In the genomic region with DNA sequence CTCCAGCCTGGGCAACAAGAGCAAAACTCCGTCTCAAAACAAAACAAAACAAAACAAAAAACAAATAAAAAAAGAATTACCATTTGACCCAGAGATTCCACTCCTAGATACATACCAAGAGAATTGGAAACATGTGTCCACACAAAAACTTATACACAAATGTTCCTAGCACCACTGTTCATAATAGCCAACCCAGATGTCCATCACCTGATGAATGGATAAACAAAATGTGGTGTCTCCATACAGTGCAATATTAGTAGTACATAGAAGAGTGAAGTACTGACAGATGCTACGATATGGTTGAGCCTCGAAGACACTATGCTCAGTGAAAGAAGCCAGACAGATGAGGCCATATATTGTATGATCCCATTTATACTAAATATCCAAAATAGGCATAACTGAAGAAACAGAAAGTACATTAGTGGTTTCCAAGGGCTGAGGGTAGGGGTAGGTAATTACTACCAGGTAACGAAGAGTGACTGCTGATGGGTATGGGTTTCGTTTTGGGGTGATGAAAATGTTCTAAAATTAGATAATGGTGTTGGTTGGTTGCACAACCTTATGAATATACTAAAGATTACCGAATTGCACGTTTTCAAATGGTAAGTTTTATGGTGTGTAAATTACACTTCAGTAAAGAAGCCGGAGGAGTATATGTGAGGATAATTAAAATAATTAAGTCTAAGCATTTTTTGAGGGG, we compare ENCODE assay signal across 16 cellular contexts. TPM values are rescaled to one million over a fixed set of nuclear protein-coding genes. Genes with fewer than 3 reads are reported as not detected.
DNase-seq lines count a peak whose midpoint lies in the region; ATAC-seq and TF ChIP-seq lines count a peak whose summit lies in the region.
"Had no signal": no experiment of that assay in that cellular context is flagged by ENCODE, and none has a peak within 500 bp of the region (broad histone marks: within the 10 kb centered on the region; RNA-seq: fewer than 3 reads in every experiment).

No MANE protein-coding gene starts in this region.

- no peak overlapping the region for H3K23ac ChIP-seq in neuronal stem cell (ENCODE audit: low read depth, low read length, poor library complexity)

- BruUV-seq in mammary epithelial cell (replicated peaks; lab: Mats Ljungman, UMichigan): no TSS peak

- H3K9ac ChIP-seq in MM.1S (ENCODE audit: low read length) (no peak overlapping the region; the same call in 1 of the 2 replicates), neuronal stem cell (ENCODE audit: low read depth, low read length, poor library complexity) (no peak overlapping the region), mammary epithelial cell (ENCODE audit: insufficient read depth, low read length) (no peak overlapping the region)
- H3K9ac ChIP-seq: GM23248 had no signal

- no peak overlapping the region for H2BK12ac ChIP-seq in neuronal stem cell (ENCODE audit: low read length)

- no peaks in the 10 kb centered on the region for H4K20me1 ChIP-seq in MM.1S (ENCODE audit: insufficient read depth, low read length)
- no peaks in the 10 kb centered on the region for H4K20me1 ChIP-seq in osteoblast (ENCODE audit: insufficient read depth, low read length)
- no peaks in the 10 kb centered on the region for H4K20me1 ChIP-seq in mammary epithelial cell (ENCODE audit: insufficient read depth, low read length)

- no peak overlapping the region for H4K8ac ChIP-seq in neuronal stem cell (ENCODE audit: low read depth, low read length)

- H3K27me3 Mint-ChIP-seq in activated naive CD8-positive, alpha-beta T cell treated with anti-CD3 and anti-CD28 coated beads for 36 hours: no peaks in the 10 kb centered on the region

- H2AK5ac ChIP-seq in neuronal stem cell (ENCODE audit: low read depth, low read length): no peak overlapping the region

- 0 out of 2 replicates have a peak overlapping the region, but pooled peaks have one; percentile 2 for H2AFZ ChIP-seq in MM.1S (ENCODE audit: low read length)
- H2AFZ ChIP-seq in osteoblast (ENCODE audit: low read length): no peak overlapping the region
- no peak overlapping the region for H2AFZ ChIP-seq in neuronal stem cell (ENCODE audit: low read length)
- H2AFZ ChIP-seq in mammary epithelial cell (ENCODE audit: low read depth, low read length): no peak overlapping the region
- H2AFZ ChIP-seq: GM23248 had no signal

- H3K36me3 ChIP-seq in MM.1S (replicated peaks; ENCODE audit: insufficient read depth, low read length) (no peaks in the 10 kb centered on the region), osteoblast (ENCODE audit: insufficient read depth, low read length) (no peaks in the 10 kb centered on the region), neuronal stem cell (replicated peaks in 1 of 2; ENCODE audit: control insufficient read depth in 2 of 2, insufficient read depth in 2 of 2, low read length in 2 of 2) (no peaks in the 10 kb centered on the region), mammary epithelial cell (ENCODE audit: insufficient read depth, low read length) (no peaks in the 10 kb centered on the region)
- H3K36me3 ChIP-seq: gastrocnemius medialis, stomach, vagina had no signal

- no peaks in the 10 kb centered on the region for H3K9me3 Mint-ChIP-seq in activated naive CD8-positive, alpha-beta T cell treated with anti-CD3 and anti-CD28 coated beads for 36 hours

- peaks cover 24% of the 10 kb centered on the region for H3K4me1 Mint-ChIP-seq in activated naive CD8-positive, alpha-beta T cell treated with anti-CD3 and anti-CD28 coated beads for 36 hours

- H3K9me3 ChIP-seq in MM.1S (replicated peaks; ENCODE audit: insufficient read depth, low read length) (no peaks in the 10 kb centered on the region), osteoblast (ENCODE audit: low read depth, low read length) (no peaks in the 10 kb centered on the region), neuronal stem cell (replicated peaks in 1 of 2; ENCODE audit: control insufficient read depth in 2 of 2, insufficient read depth in 1 of 2, low read depth in 1 of 2, low read length in 2 of 2) (no peaks in the 10 kb centered on the region), mammary epithelial cell (replicated peaks; ENCODE audit: insufficient read depth, low read length) (no peaks in the 10 kb centered on the region)
- H3K9me3 ChIP-seq: gastrocnemius medialis, stomach, vagina had no signal

- no peak overlapping the region for H3K14ac ChIP-seq in neuronal stem cell (ENCODE audit: low read length)

- H3K27ac Mint-ChIP-seq in activated naive CD8-positive, alpha-beta T cell treated with anti-CD3 and anti-CD28 coated beads for 36 hours: peak overlapping the region; percentile 67

- H3K4me3 ChIP-seq in MM.1S (ENCODE audit: low read length): peak overlapping the region; percentile 34
- H3K4me3 ChIP-seq in osteoblast (ENCODE audit: insufficient read depth, low read length): no peak overlapping the region
- no peak overlapping the region for H3K4me3 ChIP-seq in neuronal stem cell (ENCODE audit: low read length in 2 of 2)
- no peak overlapping the region for H3K4me3 ChIP-seq in mammary epithelial cell (replicated peaks in 1 of 3; ENCODE audit: insufficient read depth in 1 of 3, low read depth in 2 of 3, low read length in 3 of 3)
- H3K4me3 ChIP-seq: gastrocnemius medialis, GM23248, stomach, vagina had no signal

- no peaks in the 10 kb centered on the region for H3K79me2 ChIP-seq in MM.1S (ENCODE audit: low read length)
- H3K79me2 ChIP-seq in osteoblast (ENCODE audit: insufficient read depth, low read length): no peaks in the 10 kb centered on the region
- no peaks in the 10 kb centered on the region for H3K79me2 ChIP-seq in mammary epithelial cell (ENCODE audit: insufficient read depth, low read length)

- H3K4ac ChIP-seq in neuronal stem cell (ENCODE audit: low read length): no peak overlapping the region

- H3K27ac ChIP-seq in MM.1S (ENCODE audit: low read length): peak overlapping the region; percentile 4; the same call in 1 of the 2 replicates
- H3K27ac ChIP-seq in osteoblast (ENCODE audit: low read depth, low read length): no peak overlapping the region
- no peak overlapping the region for H3K27ac ChIP-seq in neuronal stem cell (replicated peaks; ENCODE audit: low read length)
- H3K27ac ChIP-seq in mammary epithelial cell (ENCODE audit: insufficient read depth, low read depth, low read length): no peak overlapping the region
- H3K27ac ChIP-seq: gastrocnemius medialis, GM23248, stomach, vagina had no signal

- intact Hi-C loops in mammary epithelial cell (cut with micrococcal nuclease): no loop called here

- peak; percentile 6 for DNase-seq in activated CD8-positive, alpha-beta memory T cell treated with anti-CD3 and anti-CD28 coated beads, Interleukin-2, amount 50 U/mL, for 48 hours
- no peak for DNase-seq in activated CD8-positive, alpha-beta memory T cell treated with anti-CD3 and anti-CD28 coated beads for 24 hours
- DNase-seq in MM.1S (peak; percentile 67), osteoblast (ENCODE audit: insufficient read length, low spot score, missing footprints) (peak; percentile 8), neuronal stem cell (ENCODE audit: low spot score) (no peak), mammary epithelial cell (no peak)
- no peak for DNase-seq in activated naive CD8-positive, alpha-beta T cell treated with anti-CD3 and anti-CD28 coated beads for 36 hours
- DNase-seq: Calu3, gastrocnemius medialis, GDM1, NCI-H1436 had no signal

- no peaks in the 10 kb centered on the region for H3K79me1 ChIP-seq in neuronal stem cell (ENCODE audit: low read depth, low read length)

- ATAC-seq in GM21723 (IDR thresholded peaks at IDR 0.05; ENCODE audit: unreplicated experiment): no peak
- ATAC-seq: gastrocnemius medialis, HepG2 had no signal

- CTCF ChIA-PET in mammary epithelial cell (lab: Charles Lee; ENCODE audit: low non-redundant PET): no interaction called here

- in situ Hi-C loops in mammary epithelial cell (cut with MboI; ENCODE audit: low sequenced_read_pairs in 2 of 2): no loop called here

- H3K9me2 ChIP-seq in MM.1S (replicated peaks; ENCODE audit: insufficient read depth, low read length): no peaks in the 10 kb centered on the region

- TF ChIP-seq CTCF in MM.1S (IDR thresholded peaks at IDR 0.05; ENCODE audit: low read length) (no peak), osteoblast (IDR thresholded peaks at IDR 0.05; ENCODE audit: extremely low read depth, low read depth, low read length) (no peak), mammary epithelial cell (conservative IDR thresholded peaks at IDR 0.05 in 1 of 2, IDR thresholded peaks at IDR 0.05 in 1 of 2; ENCODE audit: extremely low read depth in 1 of 2, insufficient read depth in 1 of 2, low read depth in 1 of 2, low read length in 2 of 2) (no peak)

- H3K27me3 ChIP-seq in MM.1S (replicated peaks; ENCODE audit: insufficient read depth, low read length) (no peaks in the 10 kb centered on the region), osteoblast (ENCODE audit: insufficient read depth, low read length) (peaks cover 14% of the 10 kb centered on the region), neuronal stem cell (ENCODE audit: control insufficient read depth in 3 of 3, insufficient read depth in 3 of 3, low read depth in 1 of 3, low read length in 3 of 3) (peaks cover 0 to 26% (median 13%) of the 10 kb centered on the region in 3 experiments), mammary epithelial cell (ENCODE audit: insufficient read depth, low read length) (peaks cover 2% of the 10 kb centered on the region)
- H3K27me3 ChIP-seq: vagina had no signal

- peaks cover 11% of the 10 kb centered on the region for H3F3A ChIP-seq in MM.1S (ENCODE audit: insufficient read depth, low read length)

- 100% methylated on average over 1 of the region's 8 CpGs; no CpG with 5 or more reads in 1 of the 2 donors for WGBS in neuronal stem cell (ENCODE audit: extremely low coverage in 2 of 2, insufficient read length in 2 of 2, insufficient replicate concordance in 1 of 2), 2 donors
- 73% methylated on average over 8 of the region's 8 CpGs for WGBS in mammary epithelial cell (ENCODE audit: low coverage, missing lambda C conversion rate)

- dilution Hi-C loops in mammary epithelial cell (cut with HindIII; ENCODE audit: low sequenced_read_pairs): no loop called here

- H4K91ac ChIP-seq in neuronal stem cell (ENCODE audit: low read depth, low read length, poor library complexity): no peak overlapping the region

- peak overlapping the region; percentile 76 for H3K4me2 ChIP-seq in MM.1S (ENCODE audit: low read depth, low read length)
- no peak overlapping the region for H3K4me2 ChIP-seq in osteoblast (ENCODE audit: insufficient read depth, low read length)
- no peak overlapping the region for H3K4me2 ChIP-seq in neuronal stem cell (ENCODE audit: insufficient read depth, low read length, poor library complexity, severe bottlenecking)
- H3K4me2 ChIP-seq in mammary epithelial cell (ENCODE audit: insufficient read depth, low read depth, low read length): no peak overlapping the region

- no peak overlapping the region for H3K4me3 Mint-ChIP-seq in activated naive CD8-positive, alpha-beta T cell treated with anti-CD3 and anti-CD28 coated beads for 36 hours

- H3K36me3 Mint-ChIP-seq in activated naive CD8-positive, alpha-beta T cell treated with anti-CD3 and anti-CD28 coated beads for 36 hours: peaks cover 15% of the 10 kb centered on the region

- H2BK15ac ChIP-seq in neuronal stem cell (ENCODE audit: low read length): no peak overlapping the region

- H3K4me1 ChIP-seq in MM.1S (ENCODE audit: low read length) (peaks cover 20% of the 10 kb centered on the region), osteoblast (ENCODE audit: insufficient read depth, low read length) (no peaks in the 10 kb centered on the region), neuronal stem cell (ENCODE audit: control insufficient read depth in 2 of 2, insufficient read depth in 1 of 2, low read depth in 1 of 2, low read length in 2 of 2) (peaks cover 2 to 7% of the 10 kb centered on the region in 2 donors), mammary epithelial cell (ENCODE audit: insufficient read depth, low read length) (peaks cover 14% of the 10 kb centered on the region)

- no peak overlapping the region for H2BK5ac ChIP-seq in neuronal stem cell (ENCODE audit: low read length)

- no peak overlapping the region for H2BK120ac ChIP-seq in neuronal stem cell (ENCODE audit: low read depth, low read length)

- no peak overlapping the region for H3K18ac ChIP-seq in neuronal stem cell (ENCODE audit: low read length)

RNA-seq across cellular contexts. Expression of a gene that starts 20.0 kb away (rescaled TPM):
- 100 to 1,000 TPM; 302 to 306 TPM for total RNA-seq in activated naive CD8-positive, alpha-beta T cell treated with anti-CD3 and anti-CD28 coated beads for 36 hours
- total RNA-seq in osteoblast (0.29 and 0.36 TPM in 2 replicates), mammary epithelial cell (under 1 TPM in 1 of 2 donors, not detected in 1; 0.17 TPM)
- 0.03 TPM for polyA plus RNA-seq in neuronal stem cell (2013, experiment 1 of 2)
- polyA plus RNA-seq in neuronal stem cell (2013, experiment 2 of 2): 0.06 TPM
- polyA plus RNA-seq in mammary epithelial cell: 0.02 TPM
- not detected for polyA minus RNA-seq in mammary epithelial cell
- total RNA-seq: GM23248 had no signal
- polyA plus RNA-seq: GM23248 had no signal

RNA-seq across cellular contexts. Expression of a gene that starts 41.2 kb away (rescaled TPM):
- 10 to 100 TPM; 50.8 to 51.6 TPM for total RNA-seq in activated naive CD8-positive, alpha-beta T cell treated with anti-CD3 and anti-CD28 coated beads for 36 hours
- total RNA-seq in osteoblast (41.8 and 42.3 TPM in 2 replicates), mammary epithelial cell (10 to 100 TPM; 73.2 to 75.6 TPM)
- 29.8 TPM for polyA plus RNA-seq in neuronal stem cell (2013, experiment 1 of 2)
- polyA plus RNA-seq in neuronal stem cell (2013, experiment 2 of 2): 30.1 TPM
- 66.2 TPM for polyA plus RNA-seq in mammary epithelial cell
- polyA minus RNA-seq in mammary epithelial cell: 107 TPM

Comparison
In these comparisons a context has a peak if more than half of its experiments do, and no peak if none do; other contexts are left out.
1. DNase-seq: peak in activated CD8-positive, alpha-beta memory T cell treated with anti-CD3 and anti-CD28 coated beads, Interleukin-2, amount 50 U/mL, for 48 hours (single experiment), MM.1S (single experiment) and osteoblast (single experiment); none in activated CD8-positive, alpha-beta memory T cell treated with anti-CD3 and anti-CD28 coated beads for 24 hours (single experiment), activated naive CD8-positive, alpha-beta T cell treated with anti-CD3 and anti-CD28 coated beads for 36 hours (single experiment), neuronal stem cell (single experiment) and mammary epithelial cell (single experiment).
2. RNA of a gene that starts 20.0 kb away (total RNA-seq): 302 to 306 TPM in activated naive CD8-positive, alpha-beta T cell treated with anti-CD3 and anti-CD28 coated beads for 36 hours; 0.29 to 0.36 TPM in osteoblast and 0.17 TPM in mammary epithelial cell; every median in the first group is over 100 times any median in the second.